ENCODE assay signal across 26 cellular contexts in the genomic region with DNA sequence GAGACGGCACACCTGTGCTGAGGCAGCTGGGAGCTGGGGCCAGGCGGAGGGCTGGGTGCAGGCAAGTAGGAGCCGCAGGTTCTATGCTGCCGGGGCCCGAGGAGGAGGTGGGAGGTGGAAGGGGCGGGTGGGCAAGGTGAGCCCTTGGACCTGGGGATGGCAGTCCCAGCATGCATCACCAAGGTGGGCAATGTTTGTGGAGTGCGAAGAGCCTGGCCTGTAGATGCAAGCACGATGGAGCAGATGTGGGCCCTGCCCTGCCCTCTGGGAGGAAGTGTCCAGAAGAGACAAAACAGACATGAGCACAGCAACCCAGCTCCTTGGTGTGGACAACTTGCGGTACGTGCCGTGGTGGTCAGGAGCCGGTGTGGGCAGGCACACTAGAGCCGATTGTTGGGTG. TPM values are rescaled to one million over a fixed set of nuclear protein-coding genes. Genes with fewer than 3 reads are reported as not detected.
"Had no signal": no experiment of that assay in that cellular context is flagged by ENCODE, and none has a peak within 500 bp of the region (broad histone marks: within the 10 kb centered on the region; RNA-seq: fewer than 3 reads in every experiment).

No MANE protein-coding gene starts in this region.

- H3K9ac ChIP-seq: parathyroid adenoma had no signal

- H3K36me3 ChIP-seq: ovary, right lobe of liver, stomach, thoracic aorta, thyroid gland, tibial nerve, upper lobe of left lung, uterus had no signal

- H3K9me3 ChIP-seq: psoas muscle, right lobe of liver, stomach, thoracic aorta, thyroid gland, tibial nerve, upper lobe of left lung, uterus had no signal

- H3K27ac ChIP-seq: ovary, parathyroid adenoma, psoas muscle, right lobe of liver, skin epidermis, stomach, thoracic aorta, thyroid gland, tibial nerve, upper lobe of left lung, uterus had no signal

- H3K4me3 ChIP-seq: ovary, psoas muscle, right lobe of liver, skin epidermis, smooth muscle cell, stomach, thoracic aorta, thyroid gland, tibial nerve, upper lobe of left lung, uterus had no signal

- H3K27me3 ChIP-seq: ovary, right lobe of liver, thyroid gland, tibial nerve, upper lobe of left lung, uterus had no signal

- H2AFZ ChIP-seq: parathyroid adenoma had no signal

- ATAC-seq: naive thymus-derived CD8-positive, alpha-beta T cell; natural killer cell treated with Interleukin-12 subunit alpha and Interleukin-12 subunit beta and Interleukin-15 and Interleukin-18, amount 100 ng/mL, for 72 hours; psoas muscle; right cardiac atrium; right lobe of liver; stimulated activated effector memory CD8-positive, alpha-beta T cell treated with anti-CD3 and anti-CD28 coated beads, Interleukin-12 subunit alpha, Interleukin-12 subunit beta, amount 100 ng/mL, for 72 hours; stimulated activated naive B cell treated with anti-CD40 and anti-IgM and Interleukin-4, amounts not matched to agents 10 μg/mL and 1 μg/mL and 100 μg/mL, for 72 hours had no signal

- DNase-seq: naive B cell; naive thymus-derived CD8-positive, alpha-beta T cell; nephron progenitor cell; occipital lobe; ovary; psoas muscle; right cardiac atrium; stimulated activated CD4-positive, alpha-beta T cell treated with anti-CD3 and anti-CD28 coated beads, Interleukin-15, amount 100 ng/mL, for 24 hours; stimulated activated CD4-positive, alpha-beta T cell treated with anti-CD3 and anti-CD28 coated beads, Interleukin-2, amount 100 ng/mL, for 24 hours; stimulated activated CD4-positive, alpha-beta T cell treated with anti-CD3 and anti-CD28 coated beads, Interleukin-2, amount 100 ng/mL, for 48 hours; stimulated activated CD4-positive, alpha-beta T cell treated with anti-CD3 and anti-CD28 coated beads, Interleukin-4, amount 100 ng/mL, for 24 hours; stimulated activated naive B cell treated with anti-CD40 and anti-IgM and Interleukin-4, amounts not matched to agents 10 μg/mL and 1 μg/mL and 100 μg/mL, for 72 hours; stimulated activated naive CD4-positive, alpha-beta T cell treated with Interleukin-2 at 50 U/mL for 16 hours; stomach; thyroid gland; trophoblast cell; upper lobe of left lung; uterus had no signal

- H3K4me2 ChIP-seq: smooth muscle cell had no signal

- H3K4me1 ChIP-seq: psoas muscle, right lobe of liver, stomach, upper lobe of left lung, uterus had no signal

RNA-seq across cellular contexts. Expression of gene AJAP1, which starts 28.3 kb away (rescaled TPM):
- total RNA-seq: natural killer cell treated with Interleukin-12 subunit alpha and Interleukin-12 subunit beta and Interleukin-15 and Interleukin-18, amount 100 ng/mL, for 72 hours had no signal
